8 cellular contexts compared by ENCODE assay signal in genomic region chr1:109906160-109906838, GRCh38. TPM values are rescaled to one million over a fixed set of nuclear protein-coding genes. Genes with fewer than 3 reads are reported as not detected.
DNase-seq lines count a peak whose midpoint lies in the region; ATAC-seq and TF ChIP-seq lines count a peak whose summit lies in the region.
"Had no signal": no experiment of that assay in that cellular context is flagged by ENCODE, and none has a peak within 500 bp of the region (broad histone marks: within the 10 kb centered on the region; RNA-seq: fewer than 3 reads in every experiment).

No MANE protein-coding gene starts in this region.

- H3K4me3 Mint-ChIP-seq in activated CD4-positive, alpha-beta T cell treated with anti-CD3 and anti-CD28 coated beads, Interleukin-2, amount 10 ng/mL, durations not matched to agents 24 days and 14 days, result peak overlapping the region; percentile 71
- peak overlapping the region; percentile 71 for H3K4me3 Mint-ChIP-seq in natural killer cell treated with Interleukin-12 subunit alpha and Interleukin-12 subunit beta and Interleukin-15 and Interleukin-18, amount 100 ng/mL, for 72 hours

- no peak for TF ChIP-seq CTCF in right atrium auricular region (IDR thresholded peaks at IDR 0.05)

- H3K36me3 ChIP-seq in right atrium auricular region, result no peaks in the 10 kb centered on the region

- H3K9me3 Mint-ChIP-seq in activated CD4-positive, alpha-beta T cell treated with anti-CD3 and anti-CD28 coated beads, Interleukin-2, amount 10 ng/mL, durations not matched to agents 24 days and 14 days, result peaks cover 3% of the 10 kb centered on the region
- no peaks in the 10 kb centered on the region for H3K9me3 Mint-ChIP-seq in natural killer cell treated with Interleukin-12 subunit alpha and Interleukin-12 subunit beta and Interleukin-15 and Interleukin-18, amount 100 ng/mL, for 72 hours

- H3K27ac ChIP-seq in right atrium auricular region, result no peak overlapping the region
- H3K27ac ChIP-seq: SK-N-MC had no signal

- no peak overlapping the region for H3K4me3 ChIP-seq in right atrium auricular region
- H3K4me3 ChIP-seq: SK-N-MC had no signal

- peak; percentile 90 for DNase-seq in activated CD4-positive, alpha-beta T cell treated with anti-CD3 and anti-CD28 coated beads, Interleukin-2, amount 10 ng/mL, durations not matched to agents 24 days and 14 days
- no peak for DNase-seq in natural killer cell treated with Interleukin-12 subunit alpha and Interleukin-12 subunit beta and Interleukin-15 and Interleukin-18, amount 100 ng/mL, for 72 hours (ENCODE audit: low spot score)
- no peak for DNase-seq in AG20443 (ENCODE audit: low spot score)
- no peak for DNase-seq in right atrium auricular region (ENCODE audit: low spot score)
- no peak for DNase-seq in NCI-H1417 (lab: John Stamatoyannopoulos, UW)

- ATAC-seq in GM19463 (IDR thresholded peaks at IDR 0.05; ENCODE audit: unreplicated experiment), result peak; percentile 79
- peak; percentile 84 for ATAC-seq in HG03378 (IDR thresholded peaks at IDR 0.05; ENCODE audit: unreplicated experiment)
- ATAC-seq in natural killer cell treated with Interleukin-12 subunit alpha and Interleukin-12 subunit beta and Interleukin-15 and Interleukin-18, amount 100 ng/mL, for 72 hours, result peak; percentile 63 to 86

- H3K27me3 ChIP-seq in right atrium auricular region, result no peaks in the 10 kb centered on the region

- peaks cover 59% of the 10 kb centered on the region for H3K4me1 Mint-ChIP-seq in activated CD4-positive, alpha-beta T cell treated with anti-CD3 and anti-CD28 coated beads, Interleukin-2, amount 10 ng/mL, durations not matched to agents 24 days and 14 days
- peaks cover 28 to 32% of the 10 kb centered on the region in 2 donors for H3K4me1 Mint-ChIP-seq in natural killer cell treated with Interleukin-12 subunit alpha and Interleukin-12 subunit beta and Interleukin-15 and Interleukin-18, amount 100 ng/mL, for 72 hours (ENCODE audit: low read depth in 2 of 2)

- peak overlapping the region; percentile 93 for H3K27ac Mint-ChIP-seq in activated CD4-positive, alpha-beta T cell treated with anti-CD3 and anti-CD28 coated beads, Interleukin-2, amount 10 ng/mL, durations not matched to agents 24 days and 14 days
- H3K27ac Mint-ChIP-seq in natural killer cell treated with Interleukin-12 subunit alpha and Interleukin-12 subunit beta and Interleukin-15 and Interleukin-18, amount 100 ng/mL, for 72 hours, result peak overlapping the region; percentile 85

- intact Hi-C loops in activated CD4-positive, alpha-beta T cell treated with anti-CD3 and anti-CD28 coated beads, Interleukin-2, amount 10 ng/mL, durations not matched to agents 24 days and 14 days (cut with micrococcal nuclease), result loop anchor here (1.0 to 2.0 kb wide), 6 partner anchors 11 to 359 kb away; partner anchors contain the start of gene AHCYL1

- peaks cover 0 to 22% of the 10 kb centered on the region in 2 donors for H3K4me1 ChIP-seq in right atrium auricular region

- H3K9me3 ChIP-seq in right atrium auricular region, result no peaks in the 10 kb centered on the region

- H3K27me3 Mint-ChIP-seq in activated CD4-positive, alpha-beta T cell treated with anti-CD3 and anti-CD28 coated beads, Interleukin-2, amount 10 ng/mL, durations not matched to agents 24 days and 14 days, result no peaks in the 10 kb centered on the region
- H3K27me3 Mint-ChIP-seq in natural killer cell treated with Interleukin-12 subunit alpha and Interleukin-12 subunit beta and Interleukin-15 and Interleukin-18, amount 100 ng/mL, for 72 hours, result peaks cover 21 to 43% of the 10 kb centered on the region in 2 donors

- H3K36me3 Mint-ChIP-seq in activated CD4-positive, alpha-beta T cell treated with anti-CD3 and anti-CD28 coated beads, Interleukin-2, amount 10 ng/mL, durations not matched to agents 24 days and 14 days (ENCODE audit: low read depth), result peaks cover 4% of the 10 kb centered on the region
- no peaks in the 10 kb centered on the region for H3K36me3 Mint-ChIP-seq in natural killer cell treated with Interleukin-12 subunit alpha and Interleukin-12 subunit beta and Interleukin-15 and Interleukin-18, amount 100 ng/mL, for 72 hours

RNA-seq across cellular contexts. Expression of gene CSF1, which starts 4.3 kb away (rescaled TPM):
- 190 and 193 TPM in 2 replicates for total RNA-seq in activated CD4-positive, alpha-beta T cell treated with anti-CD3 and anti-CD28 coated beads, Interleukin-2, amount 10 ng/mL, durations not matched to agents 24 days and 14 days
- total RNA-seq in natural killer cell treated with Interleukin-12 subunit alpha and Interleukin-12 subunit beta and Interleukin-15 and Interleukin-18, amount 100 ng/mL, for 72 hours, result 10 to 100 TPM in 1 of 2 donors, 1 to 10 TPM in 1; 5.6 to 24.1 TPM
- total RNA-seq in right atrium auricular region, result 10 to 100 TPM; 31.4 to 48.4 TPM
